ENCODE assay signal across 9 cellular contexts in the genomic region with DNA sequence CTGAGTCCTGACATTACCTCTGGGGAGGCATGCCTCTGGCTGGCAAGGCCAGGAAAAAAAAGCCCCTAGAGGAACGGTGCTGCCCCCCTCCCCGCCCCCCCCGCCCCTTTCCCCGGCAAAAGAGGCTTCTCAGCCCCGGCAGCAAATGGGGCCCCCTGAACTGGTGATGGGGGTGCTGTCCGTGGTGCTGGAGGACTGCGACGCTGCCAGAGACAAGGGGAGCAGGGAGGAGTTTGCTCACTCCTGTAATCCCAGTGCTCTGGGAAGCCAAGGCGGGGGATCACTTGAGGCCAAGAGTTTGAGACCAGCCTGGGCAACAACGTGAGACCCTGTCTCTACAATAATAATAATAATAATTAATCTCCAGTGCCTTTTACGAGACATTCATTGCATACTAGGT. TPM values are rescaled to one million over a fixed set of nuclear protein-coding genes. Genes with fewer than 3 reads are reported as not detected.
DNase-seq lines count a peak whose midpoint lies in the region; ATAC-seq, FAIRE-seq and TF ChIP-seq lines count a peak whose summit lies in the region.
"Had no signal": no experiment of that assay in that cellular context is flagged by ENCODE, and none has a peak within 500 bp of the region (broad histone marks: within the 10 kb centered on the region; RNA-seq: fewer than 3 reads in every experiment).

No MANE protein-coding gene starts in this region.

- DNase-seq in SIG-M5 treated with dmso at 0.1 percent for 504 hours (lab: John Stamatoyannopoulos, UW; ENCODE audit: unreplicated experiment), result peak; percentile 39
- DNase-seq in SIG-M5 (lab: John Stamatoyannopoulos, UW), result no peak
- peak; percentile 51 for DNase-seq in RPMI8226
- peak; percentile 12 for DNase-seq in bronchial epithelial cell (ENCODE audit: low read depth)
- peak in 4 of 5 donors; percentile 15 to 63 (median 30) for DNase-seq in ovary
- no peak for DNase-seq in G401 (ENCODE audit: low spot score)

- no peak overlapping the region for H3K27ac ChIP-seq in ovary

- ATAC-seq in HG02981 (IDR thresholded peaks at IDR 0.05; ENCODE audit: unreplicated experiment), result no peak
- no peak for ATAC-seq in HG03565 (IDR thresholded peaks at IDR 0.05; ENCODE audit: unreplicated experiment)

- in situ Hi-C loops in G401 (cut with HindIII; ENCODE audit: low sequenced_read_pairs), result no loop called here

- H3K36me3 ChIP-seq in bronchial epithelial cell (ENCODE audit: control insufficient read depth, insufficient read depth, low read length), result no peaks in the 10 kb centered on the region
- no peaks in the 10 kb centered on the region for H3K36me3 ChIP-seq in ovary

- no peak for FAIRE-seq in bronchial epithelial cell (lab: Jason Lieb, UNC)
- FAIRE-seq: A204.1 had no signal

- intact Hi-C loops in ovary (cut with DNase I), result no loop called here

- H3K4me1 ChIP-seq in ovary (ENCODE audit: insufficient read depth), result no peaks in the 10 kb centered on the region

- no peak for TF ChIP-seq CTCF in bronchial epithelial cell (IDR thresholded peaks at IDR 0.05; ENCODE audit: insufficient read depth, low read length, severe bottlenecking)
- no peak for TF ChIP-seq CTCF in ovary (IDR thresholded peaks at IDR 0.05)

- no peak for TF ChIP-seq EP300 in ovary (IDR thresholded peaks at IDR 0.05)

- no peaks in the 10 kb centered on the region for H3K27me3 ChIP-seq in bronchial epithelial cell (ENCODE audit: control insufficient read depth, insufficient read depth, low read length)
- H3K27me3 ChIP-seq in ovary, result no peaks in the 10 kb centered on the region

- TF ChIP-seq POLR2A in ovary (IDR thresholded peaks at IDR 0.05), result no peak

- no peak overlapping the region for H3K4me3 ChIP-seq in bronchial epithelial cell (ENCODE audit: low read depth, low read length)
- H3K4me3 ChIP-seq in ovary, result no peak overlapping the region

- H3K9me3 ChIP-seq in ovary, result no peaks in the 10 kb centered on the region

- WGBS in ovary, 3 donors, result 6 to 11% (median 7%) methylated on average over 11 of the region's 11 CpGs

RNA-seq across cellular contexts. Expression of gene SRRM3, which starts 23.7 kb away (rescaled TPM):
- 0.26 and 0.51 TPM in 2 replicates for total RNA-seq in bronchial epithelial cell
- 10 to 100 TPM in 2 of 7 donors, 1 to 10 TPM in 5; 4.4 to 13.4 (median 6.6) TPM for total RNA-seq in ovary
- 1 to 10 TPM; 2.0 to 3.0 TPM for polyA plus RNA-seq in ovary
- total RNA-seq in G401 (2014; rRNA removed; shearing (Covaris generic)), result 5.8 and 8.5 TPM in 2 replicates

Comparison
In these comparisons a context has a peak if more than half of its experiments do, and no peak if none do; other contexts are left out.
1. DNase-seq: peak in SIG-M5 treated with dmso at 0.1 percent for 504 hours (single experiment), RPMI8226 (single experiment), bronchial epithelial cell (single experiment) and ovary (4 of 5); none in SIG-M5 (single experiment) and G401 (single experiment).